26 cellular contexts compared by ENCODE assay signal in the genomic region with DNA sequence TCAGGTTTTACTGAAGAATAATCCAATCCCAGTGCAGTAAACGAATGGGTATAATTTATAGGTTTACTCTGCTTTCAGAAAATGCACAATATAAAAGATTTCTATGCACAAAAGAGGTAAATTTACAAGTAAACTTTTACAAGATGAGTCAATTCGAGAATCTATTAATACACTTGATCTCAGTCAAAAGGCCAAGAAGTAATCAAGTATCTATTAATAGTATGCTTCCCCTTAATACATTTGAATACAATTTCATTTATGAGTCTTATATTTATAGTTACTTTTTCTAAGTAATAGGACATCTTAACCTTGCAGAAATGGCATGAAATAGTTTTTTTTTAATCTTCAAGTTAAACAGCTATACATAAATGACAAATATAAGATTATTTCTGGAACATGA.
"Had no signal": no experiment of that assay in that cellular context is flagged by ENCODE, and none has a peak within 500 bp of the region (broad histone marks: within the 10 kb centered on the region; RNA-seq: fewer than 3 reads in every experiment).

No MANE protein-coding gene starts in this region.

- ATAC-seq: effector memory CD8-positive, alpha-beta T cell; esophagus mucosa; foreskin keratinocyte; gastrocnemius medialis; gastroesophageal sphincter; heart left ventricle; heart right ventricle had no signal

- H3K9me3 ChIP-seq: colonic mucosa, esophagus muscularis mucosa, esophagus squamous epithelium, gastrocnemius medialis, gastroesophageal sphincter, heart left ventricle, heart right ventricle had no signal

- H3K36me3 ChIP-seq: colonic mucosa, esophagus muscularis mucosa, esophagus squamous epithelium, gastrocnemius medialis, gastroesophageal sphincter, heart left ventricle, heart right ventricle had no signal

- DNase-seq: colonic mucosa; cortex of kidney; dermis blood vessel endothelial cell; dorsolateral prefrontal cortex; effector CD4-positive, alpha-beta T cell; effector CD8-positive, alpha-beta T cell; effector memory CD4-positive, alpha-beta T cell; effector memory CD8-positive, alpha-beta T cell; endodermal cell; esophagus squamous epithelium; foreskin fibroblast; foreskin keratinocyte; foreskin melanocyte; gastrocnemius medialis; glutamatergic neuron; head of caudate nucleus; heart left ventricle; heart right ventricle had no signal

- H3K27me3 ChIP-seq: colonic mucosa, dorsolateral prefrontal cortex, esophagus muscularis mucosa, esophagus squamous epithelium, foreskin keratinocyte, gastrocnemius medialis, gastroesophageal sphincter, heart left ventricle, heart right ventricle had no signal

- H3K4me1 ChIP-seq: colonic mucosa, esophagus muscularis mucosa, esophagus squamous epithelium, foreskin keratinocyte, gastroesophageal sphincter had no signal

- FAIRE-seq: colon, endometrium, endothelial cell of umbilical vein had no signal

- H3K27ac ChIP-seq: colonic mucosa, coronary artery, dorsolateral prefrontal cortex, epithelial cell of prostate, esophagus muscularis mucosa, esophagus squamous epithelium, foreskin keratinocyte, gastrocnemius medialis, gastroesophageal sphincter, heart left ventricle, heart right ventricle had no signal

- H3K4me3 ChIP-seq: colonic mucosa, coronary artery, dorsolateral prefrontal cortex, esophagus muscularis mucosa, esophagus squamous epithelium, gastrocnemius medialis, gastroesophageal sphincter, heart left ventricle, heart right ventricle had no signal
